Comparison of ENCODE assay signal across 23 cellular contexts in the genomic region with DNA sequence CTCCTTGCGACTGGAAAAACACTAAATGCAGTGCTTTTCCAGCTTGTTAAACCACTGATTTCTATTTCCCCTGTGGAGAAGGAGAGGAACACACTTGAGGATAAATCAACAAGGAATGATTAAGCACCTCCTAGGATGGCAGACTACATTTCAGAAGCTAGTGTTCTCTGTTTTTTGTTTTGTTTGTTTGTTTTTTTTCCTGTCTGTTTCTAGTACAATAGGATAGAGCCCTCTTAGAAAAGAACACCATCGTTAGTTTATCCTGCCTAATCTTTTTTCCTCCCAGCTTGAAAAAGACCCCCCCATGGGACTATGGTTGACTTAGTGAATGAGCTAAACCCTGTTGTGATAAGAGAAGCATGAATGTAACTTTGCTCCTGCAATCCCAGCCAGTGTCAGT. TPM values are rescaled to one million over a fixed set of nuclear protein-coding genes. Genes with fewer than 3 reads are reported as not detected.
A peak's percentile ranks its signal among the peaks of the same experiment; 100 is the strongest.
DNase-seq lines count a peak whose midpoint lies in the region; ATAC-seq and TF ChIP-seq lines count a peak whose summit lies in the region.
"Had no signal": no experiment of that assay in that cellular context is flagged by ENCODE, and none has a peak within 500 bp of the region (broad histone marks: within the 10 kb centered on the region; RNA-seq: fewer than 3 reads in every experiment).

No MANE protein-coding gene starts in this region.

- no peak overlapping the region for H3K9ac ChIP-seq in Karpas-422 (ENCODE audit: low read length)
- H3K9ac ChIP-seq: BLaER1 had no signal

- no peaks in the 10 kb centered on the region for H3K36me3 ChIP-seq in Karpas-422 (ENCODE audit: insufficient read depth, low read length)
- H3K36me3 ChIP-seq: BLaER1, MG63, SJCRH30 had no signal

- peaks cover 64% of the 10 kb centered on the region for H3K27me3 Mint-ChIP-seq in nephron progenitor cell (ENCODE audit: low read depth, poor library complexity)
- H3K27me3 Mint-ChIP-seq in stimulated activated naive B cell treated with anti-CD40 and anti-IgM and Interleukin-4, amounts not matched to agents 10 μg/mL and 1 μg/mL and 100 μg/mL, for 72 hours, result peaks cover 19 to 21% of the 10 kb centered on the region in 2 donors

- no peak for ATAC-seq in stimulated activated naive B cell treated with anti-CD40 and anti-IgM and Interleukin-4, amounts not matched to agents 10 μg/mL and 1 μg/mL and 100 μg/mL, for 72 hours (replicated peaks)
- ATAC-seq in HG02678 (IDR thresholded peaks at IDR 0.05; ENCODE audit: unreplicated experiment), result no peak
- ATAC-seq: HCT116, Right ventricle myocardium inferior, SK-N-SH treated with all-trans-retinoic acid at 6 μM for 48 hours had no signal

- H3K36me3 Mint-ChIP-seq in nephron progenitor cell (ENCODE audit: low read depth), result no peaks in the 10 kb centered on the region
- H3K36me3 Mint-ChIP-seq in stimulated activated naive B cell treated with anti-CD40 and anti-IgM and Interleukin-4, amounts not matched to agents 10 μg/mL and 1 μg/mL and 100 μg/mL, for 72 hours, result peaks cover 3% of the 10 kb centered on the region in 2 donors
- H3K36me3 Mint-ChIP-seq: CD4-positive, CD25-positive, alpha-beta regulatory T cell had no signal

- no peaks in the 10 kb centered on the region for H3K9me3 Mint-ChIP-seq in nephron progenitor cell
- H3K9me3 Mint-ChIP-seq in stimulated activated naive B cell treated with anti-CD40 and anti-IgM and Interleukin-4, amounts not matched to agents 10 μg/mL and 1 μg/mL and 100 μg/mL, for 72 hours, result no peaks in the 10 kb centered on the region
- H3K9me3 Mint-ChIP-seq: CD4-positive, CD25-positive, alpha-beta regulatory T cell had no signal

- H3K9me2 ChIP-seq in Karpas-422 (replicated peaks; ENCODE audit: insufficient read depth, low read length), result no peaks in the 10 kb centered on the region

- peaks cover 19% of the 10 kb centered on the region for H3K4me1 Mint-ChIP-seq in nephron progenitor cell
- H3K4me1 Mint-ChIP-seq in stimulated activated naive B cell treated with anti-CD40 and anti-IgM and Interleukin-4, amounts not matched to agents 10 μg/mL and 1 μg/mL and 100 μg/mL, for 72 hours, result peaks cover 26 to 34% of the 10 kb centered on the region in 2 donors

- no peak for TF ChIP-seq CTCF in nephron progenitor cell (IDR thresholded peaks at IDR 0.05)

- H3K4me3 Mint-ChIP-seq in nephron progenitor cell, result peak overlapping the region; percentile 35
- no peak overlapping the region for H3K4me3 Mint-ChIP-seq in stimulated activated naive B cell treated with anti-CD40 and anti-IgM and Interleukin-4, amounts not matched to agents 10 μg/mL and 1 μg/mL and 100 μg/mL, for 72 hours

- H3K9me3 ChIP-seq in Karpas-422 (ENCODE audit: low read length), result no peaks in the 10 kb centered on the region
- H3K9me3 ChIP-seq: BLaER1, MG63, SJCRH30 had no signal

- no peaks in the 10 kb centered on the region for H3K27me3 ChIP-seq in Karpas-422 (ENCODE audit: low read length)
- H3K27me3 ChIP-seq: MG63, SJCRH30 had no signal

- no peak overlapping the region for H3K27ac Mint-ChIP-seq in nephron progenitor cell
- H3K27ac Mint-ChIP-seq in stimulated activated naive B cell treated with anti-CD40 and anti-IgM and Interleukin-4, amounts not matched to agents 10 μg/mL and 1 μg/mL and 100 μg/mL, for 72 hours, result peak overlapping the region; percentile 34
- H3K27ac Mint-ChIP-seq: CD4-positive, CD25-positive, alpha-beta regulatory T cell had no signal

- peak overlapping the region; percentile 55; the same call in 1 of the 2 replicates for H3K27ac ChIP-seq in Karpas-422 (ENCODE audit: low read length)
- H3K27ac ChIP-seq: BLaER1, PC-9, SJCRH30 had no signal

- no peaks in the 10 kb centered on the region for H3K79me2 ChIP-seq in Karpas-422 (ENCODE audit: low read length)

- no peaks in the 10 kb centered on the region for H4K20me1 ChIP-seq in Karpas-422 (ENCODE audit: insufficient read depth, low read depth, low read length)

- H3K4me3 ChIP-seq in Karpas-422 (ENCODE audit: low read length), result no peak overlapping the region
- H3K4me3 ChIP-seq: BLaER1, MG63, PC-9, SJCRH30 had no signal

- peaks cover 77% of the 10 kb centered on the region for H3K4me1 ChIP-seq in Karpas-422 (ENCODE audit: low read length)
- H3K4me1 ChIP-seq: SJCRH30 had no signal

- no peak overlapping the region for H2AFZ ChIP-seq in Karpas-422 (ENCODE audit: low read length)
- H2AFZ ChIP-seq: PC-9 had no signal

- DNase-seq in Karpas-422, result no peak
- DNase-seq in NCI-H345 treated with DMSO at 0.1 percent for 48 hours (lab: John Stamatoyannopoulos, UW; ENCODE audit: unreplicated experiment), result peak; percentile 74
- no peak for DNase-seq in nephron progenitor cell
- DNase-seq in stimulated activated naive B cell treated with anti-CD40 and anti-IgM and Interleukin-4, amounts not matched to agents 10 μg/mL and 1 μg/mL and 100 μg/mL, for 72 hours, result no peak
- no peak for DNase-seq in stimulated activated CD4-positive, alpha-beta T cell treated with anti-CD3 and anti-CD28 coated beads, Interleukin-2, amount 100 ng/mL, for 24 hours
- no peak for DNase-seq in hippocampal formation (lab: John Stamatoyannopoulos, UW)
- DNase-seq: CD4-positive, CD25-positive, alpha-beta regulatory T cell; KBM-7; MG63; NCI-H1694; NCI-H2029 treated with DMSO at 0.1 percent for 48 hours; NCI-H2171 treated with DMSO at 0.1 percent for 48 hours; NCI-H446; NCI-H524 treated with DMSO at 0.1 percent for 48 hours; NCI-H774; PC-9; SJCRH30 had no signal

- H3K4me2 ChIP-seq in Karpas-422 (ENCODE audit: low read depth, low read length, poor library complexity, severe bottlenecking), result peak overlapping the region; percentile 61
- H3K4me2 ChIP-seq: BLaER1, PC-9 had no signal

RNA-seq across cellular contexts. Expression of a gene that starts 3.9 kb away (rescaled TPM):
- 4.1 and 18.4 TPM in 2 replicates for total RNA-seq in Karpas-422 (2014; rRNA removed; shearing (Covaris generic); ENCODE audit: low replicate concordance)
- total RNA-seq: CD4-positive, CD25-positive, alpha-beta regulatory T cell; PC-9; Right ventricle myocardium inferior; RPMI7951; SJCRH30 had no signal

RNA-seq across cellular contexts. Expression of a gene that starts 36.0 kb away (rescaled TPM):
- 134 and 164 TPM in 2 replicates for total RNA-seq in Karpas-422 (2014; rRNA removed; shearing (Covaris generic); ENCODE audit: low replicate concordance)
